Comparison of ENCODE assay signal across 8 cellular contexts in genomic region chr5:115842952-115843351, GRCh38.
DNase-seq lines count a peak whose midpoint lies in the region; ATAC-seq and TF ChIP-seq lines count a peak whose summit lies in the region.

No MANE protein-coding gene starts in this region.

- DNase-seq in AG09309 (ENCODE audit: low read depth) = no peak
- DNase-seq in brain microvascular endothelial cell = no peak
- DNase-seq in activated gamma-delta T cell (lab: John Stamatoyannopoulos, UW) = no peak

- H3K36me3 ChIP-seq in HUES6 (ENCODE audit: control insufficient read depth, insufficient read depth, low read length) = 0 out of 2 replicates have a peak, but pooled peaks cover 4% of the 10 kb centered on the region
- H3K36me3 ChIP-seq in brain microvascular endothelial cell (replicated peaks) = no peaks in the 10 kb centered on the region
- no peaks in the 10 kb centered on the region for H3K36me3 ChIP-seq in mucosa of stomach (ENCODE audit: control insufficient read depth, insufficient read depth, low read length)

- H3K27me3 ChIP-seq in HUES6 (ENCODE audit: control insufficient read depth, insufficient read depth, low read length) (peaks cover 9% of the 10 kb centered on the region; the same call in 1 of the 2 replicates), brain microvascular endothelial cell (replicated peaks) (no peaks in the 10 kb centered on the region), mucosa of stomach (ENCODE audit: control insufficient read depth, insufficient read depth, low read length) (no peaks in the 10 kb centered on the region)

- H3K4me1 ChIP-seq in HUES6 (ENCODE audit: control insufficient read depth, insufficient read depth, low read length) = peaks cover 19% of the 10 kb centered on the region
- H3K4me1 ChIP-seq in mucosa of stomach (ENCODE audit: control insufficient read depth, insufficient read depth, low read length) = peaks cover 25% of the 10 kb centered on the region

- H3K27ac ChIP-seq in HUES6 (ENCODE audit: low read depth, low read length) (no peak overlapping the region), brain microvascular endothelial cell (no peak overlapping the region)

- ATAC-seq in GM19395 (IDR thresholded peaks at IDR 0.05; ENCODE audit: unreplicated experiment) (no peak), GM21786 (IDR thresholded peaks at IDR 0.05; ENCODE audit: unreplicated experiment) (no peak), HG02763 (IDR thresholded peaks at IDR 0.05; ENCODE audit: unreplicated experiment) (no peak)

- TF ChIP-seq CTCF in AG09309 (IDR thresholded peaks at IDR 0.05; ENCODE audit: control insufficient read depth, insufficient read depth, low read depth, low read length, missing control alignments) (no peak), brain microvascular endothelial cell (IDR thresholded peaks at IDR 0.05; ENCODE audit: low read depth, low read length, missing control alignments) (no peak)

- H3K9ac ChIP-seq in HUES6 (ENCODE audit: low read length) (no peak overlapping the region), mucosa of stomach (ENCODE audit: low read length) (peak overlapping the region; percentile 91)

- H3K4me3 ChIP-seq in AG09309 (ENCODE audit: control insufficient read depth, low read depth, low read length) (peak overlapping the region; percentile 83), HUES6 (ENCODE audit: low read depth, low read length) (peak overlapping the region; percentile 80), brain microvascular endothelial cell (ENCODE audit: low read depth, low read length) (peak overlapping the region; percentile 86), mucosa of stomach (ENCODE audit: low read length) (peak overlapping the region; percentile 88)

- in situ Hi-C loops in brain microvascular endothelial cell (cut with HindIII; ENCODE audit: low pct_ligation_motif_present, low sequenced_read_pairs) = no loop called here

- H3K9me3 ChIP-seq in HUES6 (ENCODE audit: control insufficient read depth, insufficient read depth, low read depth, low read length) = no peaks in the 10 kb centered on the region
- no peaks in the 10 kb centered on the region for H3K9me3 ChIP-seq in mucosa of stomach (ENCODE audit: control insufficient read depth, low read length)
